Comparison of ENCODE assay signal across 31 cellular contexts in the genomic region with DNA sequence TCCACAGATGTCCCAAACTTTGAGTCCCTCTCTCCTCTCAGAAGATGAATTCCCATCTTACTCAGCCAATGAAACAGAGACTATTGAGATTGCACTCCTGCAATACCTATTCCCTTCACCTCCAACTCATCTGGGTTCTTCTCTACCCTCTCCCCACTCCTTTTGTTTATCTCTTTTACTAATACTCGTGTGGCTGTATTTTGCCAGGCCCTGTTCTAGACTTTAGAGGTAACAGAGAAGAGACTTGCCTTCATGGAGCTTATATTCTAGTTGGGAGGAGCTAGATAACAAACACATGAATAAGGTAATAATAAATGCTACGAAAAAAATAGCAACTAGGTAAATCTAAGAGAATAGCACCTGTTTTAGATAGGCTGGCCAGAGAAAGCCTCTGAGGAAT.
"Had no signal": no experiment of that assay in that cellular context is flagged by ENCODE, and none has a peak within 500 bp of the region (broad histone marks: within the 10 kb centered on the region; RNA-seq: fewer than 3 reads in every experiment).

No MANE protein-coding gene starts in this region.

- H3K27ac ChIP-seq: ascending aorta, cardiac muscle cell, VCaP had no signal

- H3K36me3 ChIP-seq: ascending aorta, cardiac muscle cell had no signal

- H3K4me3 ChIP-seq: ascending aorta, cardiac muscle cell had no signal

- H3K4me3 Mint-ChIP-seq: activated B cell treated with CpG ODN at 0.5 μM for 24 hours; activated CD4-positive, alpha-beta memory T cell treated with anti-CD3 and anti-CD28 coated beads, Interleukin-2, amount 10 ng/mL, durations not matched to agents 7 days and 5 days; activated CD8-positive, alpha-beta memory T cell treated with anti-CD3 and anti-CD28 coated beads, Interleukin-2, amount 10 ng/mL, durations not matched to agents 7 days and 5 days; activated naive CD4-positive, alpha-beta T cell treated with anti-CD3 and anti-CD28 coated beads, Interleukin-2, amount 50 U/mL, for 24 hours; activated naive CD8-positive, alpha-beta T cell treated with anti-CD3 and anti-CD28 coated beads, Interleukin-2, amount 10 ng/mL, durations not matched to agents 7 days and 5 days; activated T-cell treated with anti-CD3 and anti-CD28 coated beads, Interleukin-2, amount 50 U/mL, for 72 hours; central memory CD8-positive, alpha-beta T cell had no signal

- H3K9me3 Mint-ChIP-seq: activated B cell treated with CpG ODN at 0.5 μM for 24 hours; activated naive CD4-positive, alpha-beta T cell treated with anti-CD3 and anti-CD28 coated beads, Interleukin-2, amount 50 U/mL, for 24 hours; central memory CD8-positive, alpha-beta T cell had no signal

- H3K27ac Mint-ChIP-seq: activated B cell treated with CpG ODN at 0.5 μM for 24 hours; activated CD4-positive, alpha-beta memory T cell treated with anti-CD3 and anti-CD28 coated beads, Interleukin-2, amount 10 ng/mL, durations not matched to agents 7 days and 5 days; activated CD8-positive, alpha-beta memory T cell treated with anti-CD3 and anti-CD28 coated beads, Interleukin-2, amount 10 ng/mL, durations not matched to agents 7 days and 5 days; activated naive CD4-positive, alpha-beta T cell treated with anti-CD3 and anti-CD28 coated beads, Interleukin-2, amount 50 U/mL, for 24 hours; activated naive CD8-positive, alpha-beta T cell treated with anti-CD3 and anti-CD28 coated beads, Interleukin-2, amount 10 ng/mL, durations not matched to agents 7 days and 5 days; activated T-cell treated with anti-CD3 and anti-CD28 coated beads, Interleukin-2, amount 50 U/mL, for 72 hours; activated T-helper 2 cell treated with anti-CD3 and anti-CD28 coated beads, Interferon-gamma antibody, Interleukin-2, Interleukin-4, amounts not matched to agents 10 μg/mL and 5 μg/mL and 100 μg/mL, durations not matched to agents 14 hours and 24 hours and 36 hours had no signal

- H3K36me3 Mint-ChIP-seq: activated naive CD4-positive, alpha-beta T cell treated with anti-CD3 and anti-CD28 coated beads, Interleukin-2, amount 50 U/mL, for 24 hours had no signal

- H3K27me3 ChIP-seq: ascending aorta, cardiac muscle cell had no signal

- H3K27me3 Mint-ChIP-seq: activated B cell treated with CpG ODN at 0.5 μM for 24 hours; activated CD4-positive, alpha-beta memory T cell treated with anti-CD3 and anti-CD28 coated beads, Interleukin-2, amount 10 ng/mL, durations not matched to agents 7 days and 5 days; activated CD8-positive, alpha-beta memory T cell treated with anti-CD3 and anti-CD28 coated beads, Interleukin-2, amount 10 ng/mL, durations not matched to agents 7 days and 5 days; activated naive CD4-positive, alpha-beta T cell treated with anti-CD3 and anti-CD28 coated beads, Interleukin-2, amount 50 U/mL, for 24 hours; activated naive CD8-positive, alpha-beta T cell treated with anti-CD3 and anti-CD28 coated beads, Interleukin-2, amount 10 ng/mL, durations not matched to agents 7 days and 5 days had no signal

- H3K9me3 ChIP-seq: ascending aorta had no signal

- ATAC-seq: activated CD8-positive, alpha-beta memory T cell treated with anti-CD3 and anti-CD28 coated beads, Interleukin-2, amount 10 ng/mL, durations not matched to agents 7 days and 5 days; activated T-cell treated with anti-CD3 and anti-CD28 coated beads, Interleukin-2, amount 50 U/mL, for 72 hours had no signal

- DNase-seq: activated B cell treated with CpG ODN at 0.5 μM for 24 hours; activated CD4-positive, alpha-beta memory T cell treated with anti-CD3 and anti-CD28 coated beads, Interleukin-2, amount 10 ng/mL, durations not matched to agents 7 days and 5 days; activated CD4-positive, alpha-beta T cell treated with anti-CD3 and anti-CD28 coated beads for 48 hours; activated CD4-positive, CD25-positive, alpha-beta regulatory T cell treated with anti-CD3 and anti-CD28 coated beads, Interleukin-2, amount 50 U/mL, for 72 hours; activated CD8-positive, alpha-beta memory T cell treated with anti-CD3 and anti-CD28 coated beads for 24 hours; activated CD8-positive, alpha-beta memory T cell treated with anti-CD3 and anti-CD28 coated beads, Interleukin-2, amount 10 ng/mL, durations not matched to agents 7 days and 5 days; activated CD8-positive, alpha-beta memory T cell treated with anti-CD3 and anti-CD28 coated beads, Interleukin-2, amount 50 U/mL, for 48 hours; activated gamma-delta T cell; activated naive CD4-positive, alpha-beta T cell treated with Interleukin-2 at 50 U/mL for 16 hours; activated naive CD8-positive, alpha-beta T cell treated with anti-CD3 and anti-CD28 coated beads, Interleukin-2, amount 10 ng/mL, durations not matched to agents 7 days and 5 days; activated T-cell treated with anti-CD3 and anti-CD28 coated beads, Interleukin-2, amount 50 U/mL, for 72 hours; amygdala; Kasumi-1; KBM-7; NCI-H1092 treated with DMSO at 0.1 percent for 48 hours; NCI-H1417 treated with DMSO at 0.1 percent for 48 hours; NCI-H2081; NCI-H345; NCI-H524 treated with DMSO at 0.1 percent for 48 hours; OCI-M1; Right ventricle myocardium superior; SW 1271; T-helper 1 cell; T-helper 2 cell; T-helper 9 cell had no signal
